Comparison of ENCODE assay signal across 1 cellular context in the genomic region with DNA sequence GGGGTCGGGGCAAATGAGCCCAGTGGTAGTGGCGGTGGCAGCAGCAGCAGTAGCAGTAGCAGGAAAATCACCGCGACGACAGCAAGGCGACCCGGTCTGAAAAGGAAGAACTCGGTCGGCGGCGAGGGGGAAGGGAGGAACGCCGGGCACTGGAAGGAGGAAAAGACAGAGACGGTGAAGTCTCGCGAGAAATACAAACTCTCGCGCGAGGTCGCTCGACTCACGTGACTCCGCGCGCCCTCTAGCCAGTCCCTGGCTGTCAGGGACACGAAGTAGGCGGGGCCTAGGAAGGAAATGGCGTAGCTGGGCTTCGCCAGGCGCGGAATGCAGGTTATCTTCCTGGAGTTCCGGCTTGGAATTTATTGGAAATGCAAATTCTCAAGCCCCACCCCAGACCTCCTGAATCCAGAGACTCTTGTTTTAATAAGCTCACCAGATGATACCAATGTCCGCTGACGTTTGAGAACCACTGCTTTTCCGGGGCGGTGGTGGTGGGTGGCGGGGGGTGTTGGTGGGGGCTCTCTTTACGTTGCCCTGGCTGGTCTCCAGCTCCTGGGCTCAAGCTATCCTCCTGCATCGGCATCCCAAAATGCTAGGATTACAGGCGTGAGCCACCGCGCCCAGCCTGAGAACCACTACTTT.
A peak's percentile ranks its signal among the peaks of the same experiment; 100 is the strongest.
TF ChIP-seq lines count a peak whose summit lies in the region.

A gene (minus strand): TSS at position 141 of the 642 bp plus-strand sequence. CDS start 1,333 bp downstream, outside the sequence.

TF ChIP-seq in HepG2, 621 proteins besides CTCF, POLR2A, EP300 and RAD21 (continued from another document and continues in another):
- TF ChIP-seq PHB2 (IDR thresholded peaks at IDR 0.05; ENCODE audit: partially characterized antibody): no peak
- TF ChIP-seq ZNF75D (CRISPR knock-in tag; IDR thresholded peaks at IDR 0.05; ENCODE audit: borderline replicate concordance): no peak
- TF ChIP-seq, protein P1, sequence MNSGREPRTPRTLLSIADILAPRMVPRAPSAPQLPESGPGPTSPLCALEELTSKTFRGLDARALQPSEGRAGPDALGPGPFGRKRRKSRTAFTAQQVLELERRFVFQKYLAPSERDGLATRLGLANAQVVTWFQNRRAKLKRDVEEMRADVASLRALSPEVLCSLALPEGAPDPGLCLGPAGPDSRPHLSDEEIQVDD (CRISPR knock-in tag; IDR thresholded peaks at IDR 0.05; ENCODE audit: borderline replicate concordance): no peak
- peak; percentile 71 for TF ChIP-seq NFYC (CRISPR knock-in tag; IDR thresholded peaks at IDR 0.05)
- TF ChIP-seq, protein P2, sequence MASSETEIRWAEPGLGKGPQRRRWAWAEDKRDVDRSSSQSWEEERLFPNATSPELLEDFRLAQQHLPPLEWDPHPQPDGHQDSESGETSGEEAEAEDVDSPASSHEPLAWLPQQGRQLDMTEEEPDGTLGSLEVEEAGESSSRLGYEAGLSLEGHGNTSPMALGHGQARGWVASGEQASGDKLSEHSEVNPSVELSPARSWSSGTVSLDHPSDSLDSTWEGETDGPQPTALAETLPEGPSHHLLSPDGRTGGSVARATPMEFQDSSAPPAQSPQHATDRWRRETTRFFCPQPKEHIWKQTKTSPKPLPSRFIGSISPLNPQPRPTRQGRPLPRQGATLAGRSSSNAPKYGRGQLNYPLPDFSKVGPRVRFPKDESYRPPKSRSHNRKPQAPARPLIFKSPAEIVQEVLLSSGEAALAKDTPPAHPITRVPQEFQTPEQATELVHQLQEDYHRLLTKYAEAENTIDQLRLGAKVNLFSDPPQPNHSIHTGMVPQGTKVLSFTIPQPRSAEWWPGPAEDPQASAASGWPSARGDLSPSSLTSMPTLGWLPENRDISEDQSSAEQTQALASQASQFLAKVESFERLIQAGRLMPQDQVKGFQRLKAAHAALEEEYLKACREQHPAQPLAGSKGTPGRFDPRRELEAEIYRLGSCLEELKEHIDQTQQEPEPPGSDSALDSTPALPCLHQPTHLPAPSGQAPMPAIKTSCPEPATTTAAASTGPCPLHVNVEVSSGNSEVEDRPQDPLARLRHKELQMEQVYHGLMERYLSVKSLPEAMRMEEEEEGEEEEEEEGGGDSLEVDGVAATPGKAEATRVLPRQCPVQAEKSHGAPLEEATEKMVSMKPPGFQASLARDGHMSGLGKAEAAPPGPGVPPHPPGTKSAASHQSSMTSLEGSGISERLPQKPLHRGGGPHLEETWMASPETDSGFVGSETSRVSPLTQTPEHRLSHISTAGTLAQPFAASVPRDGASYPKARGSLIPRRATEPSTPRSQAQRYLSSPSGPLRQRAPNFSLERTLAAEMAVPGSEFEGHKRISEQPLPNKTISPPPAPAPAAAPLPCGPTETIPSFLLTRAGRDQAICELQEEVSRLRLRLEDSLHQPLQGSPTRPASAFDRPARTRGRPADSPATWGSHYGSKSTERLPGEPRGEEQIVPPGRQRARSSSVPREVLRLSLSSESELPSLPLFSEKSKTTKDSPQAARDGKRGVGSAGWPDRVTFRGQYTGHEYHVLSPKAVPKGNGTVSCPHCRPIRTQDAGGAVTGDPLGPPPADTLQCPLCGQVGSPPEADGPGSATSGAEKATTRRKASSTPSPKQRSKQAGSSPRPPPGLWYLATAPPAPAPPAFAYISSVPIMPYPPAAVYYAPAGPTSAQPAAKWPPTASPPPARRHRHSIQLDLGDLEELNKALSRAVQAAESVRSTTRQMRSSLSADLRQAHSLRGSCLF (CRISPR knock-in tag; IDR thresholded peaks at IDR 0.05; ENCODE audit: borderline replicate concordance): no peak
- no peak for TF ChIP-seq SIX4 (CRISPR knock-in tag; IDR thresholded peaks at IDR 0.05)
- TF ChIP-seq, protein P3, sequence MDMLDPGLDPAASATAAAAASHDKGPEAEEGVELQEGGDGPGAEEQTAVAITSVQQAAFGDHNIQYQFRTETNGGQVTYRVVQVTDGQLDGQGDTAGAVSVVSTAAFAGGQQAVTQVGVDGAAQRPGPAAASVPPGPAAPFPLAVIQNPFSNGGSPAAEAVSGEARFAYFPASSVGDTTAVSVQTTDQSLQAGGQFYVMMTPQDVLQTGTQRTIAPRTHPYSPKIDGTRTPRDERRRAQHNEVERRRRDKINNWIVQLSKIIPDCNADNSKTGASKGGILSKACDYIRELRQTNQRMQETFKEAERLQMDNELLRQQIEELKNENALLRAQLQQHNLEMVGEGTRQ (IDR thresholded peaks at IDR 0.05; ENCODE audit: low read depth, low read length): peak; percentile 88
- TF ChIP-seq, protein P3 (CRISPR knock-in tag; IDR thresholded peaks at IDR 0.05; ENCODE audit: borderline replicate concordance): peak; percentile 88; the same call in 1 of the 2 replicates
- TF ChIP-seq ZNF33A (CRISPR knock-in tag; IDR thresholded peaks at IDR 0.05; ENCODE audit: borderline replicate concordance): no peak
- TF ChIP-seq STAT5B (CRISPR knock-in tag; IDR thresholded peaks at IDR 0.05): no peak
- TF ChIP-seq ATF7 (IDR thresholded peaks at IDR 0.05): no peak
- no peak for TF ChIP-seq ATF7 (CRISPR knock-in tag; IDR thresholded peaks at IDR 0.05)
- no peak for TF ChIP-seq SMARCE1 (IDR thresholded peaks at IDR 0.05; ENCODE audit: borderline replicate concordance)
- TF ChIP-seq ZNF567 (CRISPR knock-in tag; IDR thresholded peaks at IDR 0.05; ENCODE audit: borderline replicate concordance): no peak
- no peak for TF ChIP-seq ZNF292 (CRISPR knock-in tag; IDR thresholded peaks at IDR 0.05; ENCODE audit: borderline replicate concordance, low read depth)
- TF ChIP-seq, protein P4, sequence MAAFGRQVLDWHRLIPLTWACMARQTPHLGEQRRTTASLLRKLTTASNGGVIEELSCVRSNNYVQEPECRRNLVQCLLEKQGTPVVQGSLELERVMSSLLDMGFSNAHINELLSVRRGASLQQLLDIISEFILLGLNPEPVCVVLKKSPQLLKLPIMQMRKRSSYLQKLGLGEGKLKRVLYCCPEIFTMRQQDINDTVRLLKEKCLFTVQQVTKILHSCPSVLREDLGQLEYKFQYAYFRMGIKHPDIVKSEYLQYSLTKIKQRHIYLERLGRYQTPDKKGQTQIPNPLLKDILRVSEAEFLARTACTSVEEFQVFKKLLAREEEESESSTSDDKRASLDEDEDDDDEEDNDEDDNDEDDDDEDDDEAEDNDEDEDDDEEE (CRISPR knock-in tag; IDR thresholded peaks at IDR 0.05): no peak
- TF ChIP-seq, protein P5, sequence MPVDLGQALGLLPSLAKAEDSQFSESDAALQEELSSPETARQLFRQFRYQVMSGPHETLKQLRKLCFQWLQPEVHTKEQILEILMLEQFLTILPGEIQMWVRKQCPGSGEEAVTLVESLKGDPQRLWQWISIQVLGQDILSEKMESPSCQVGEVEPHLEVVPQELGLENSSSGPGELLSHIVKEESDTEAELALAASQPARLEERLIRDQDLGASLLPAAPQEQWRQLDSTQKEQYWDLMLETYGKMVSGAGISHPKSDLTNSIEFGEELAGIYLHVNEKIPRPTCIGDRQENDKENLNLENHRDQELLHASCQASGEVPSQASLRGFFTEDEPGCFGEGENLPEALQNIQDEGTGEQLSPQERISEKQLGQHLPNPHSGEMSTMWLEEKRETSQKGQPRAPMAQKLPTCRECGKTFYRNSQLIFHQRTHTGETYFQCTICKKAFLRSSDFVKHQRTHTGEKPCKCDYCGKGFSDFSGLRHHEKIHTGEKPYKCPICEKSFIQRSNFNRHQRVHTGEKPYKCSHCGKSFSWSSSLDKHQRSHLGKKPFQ (CRISPR knock-in tag; IDR thresholded peaks at IDR 0.05; ENCODE audit: insufficient replicate concordance): no peak
- TF ChIP-seq BHLHE40 (IDR thresholded peaks at IDR 0.05; ENCODE audit: low read length): peak; percentile 96
- no peak for TF ChIP-seq TGIF2 (CRISPR knock-in tag; IDR thresholded peaks at IDR 0.05)
- TF ChIP-seq IKZF4 (CRISPR knock-in tag; IDR thresholded peaks at IDR 0.05; ENCODE audit: borderline replicate concordance, low read depth, not compliant biosample characterization): no peak
- no peak for TF ChIP-seq TOE1 (CRISPR knock-in tag; IDR thresholded peaks at IDR 0.05)
- no peak for TF ChIP-seq ZNF598 (CRISPR knock-in tag; IDR thresholded peaks at IDR 0.05; ENCODE audit: borderline replicate concordance)
- peak; percentile 57; the same call in 1 of the 2 replicates for TF ChIP-seq POLR2AphosphoS2 (IDR thresholded peaks at IDR 0.05; ENCODE audit: low read depth, low read length)
- TF ChIP-seq ZNF431 (CRISPR knock-in tag; IDR thresholded peaks at IDR 0.05; ENCODE audit: borderline replicate concordance, low read depth): no peak
- TF ChIP-seq GFI1 (CRISPR knock-in tag; IDR thresholded peaks at IDR 0.05; ENCODE audit: borderline replicate concordance): no peak
- TF ChIP-seq ZNF446 (CRISPR knock-in tag; IDR thresholded peaks at IDR 0.05): no peak
- TF ChIP-seq, protein P6, sequence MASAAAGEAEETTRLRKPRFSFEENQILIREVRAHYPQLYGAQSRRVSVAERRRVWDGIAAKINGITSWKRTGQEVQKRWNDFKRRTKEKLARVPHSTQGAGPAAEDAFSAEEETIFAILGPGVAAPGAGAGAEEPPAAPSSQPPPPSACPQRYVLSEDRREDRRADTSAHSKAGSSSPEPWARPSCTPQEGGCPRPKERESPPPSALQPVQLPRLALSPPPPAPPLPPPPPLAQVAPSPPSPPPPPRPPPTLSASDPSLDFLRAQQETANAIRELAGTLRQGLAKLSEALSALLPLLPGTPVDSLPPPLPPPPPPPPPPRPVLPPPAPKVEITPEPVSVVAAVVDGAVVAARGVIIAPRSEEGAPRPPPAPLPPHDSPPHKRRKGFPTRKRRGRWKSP (CRISPR knock-in tag; IDR thresholded peaks at IDR 0.05): no peak; the same call in 1 of the 2 replicates
- TF ChIP-seq, protein P7, sequence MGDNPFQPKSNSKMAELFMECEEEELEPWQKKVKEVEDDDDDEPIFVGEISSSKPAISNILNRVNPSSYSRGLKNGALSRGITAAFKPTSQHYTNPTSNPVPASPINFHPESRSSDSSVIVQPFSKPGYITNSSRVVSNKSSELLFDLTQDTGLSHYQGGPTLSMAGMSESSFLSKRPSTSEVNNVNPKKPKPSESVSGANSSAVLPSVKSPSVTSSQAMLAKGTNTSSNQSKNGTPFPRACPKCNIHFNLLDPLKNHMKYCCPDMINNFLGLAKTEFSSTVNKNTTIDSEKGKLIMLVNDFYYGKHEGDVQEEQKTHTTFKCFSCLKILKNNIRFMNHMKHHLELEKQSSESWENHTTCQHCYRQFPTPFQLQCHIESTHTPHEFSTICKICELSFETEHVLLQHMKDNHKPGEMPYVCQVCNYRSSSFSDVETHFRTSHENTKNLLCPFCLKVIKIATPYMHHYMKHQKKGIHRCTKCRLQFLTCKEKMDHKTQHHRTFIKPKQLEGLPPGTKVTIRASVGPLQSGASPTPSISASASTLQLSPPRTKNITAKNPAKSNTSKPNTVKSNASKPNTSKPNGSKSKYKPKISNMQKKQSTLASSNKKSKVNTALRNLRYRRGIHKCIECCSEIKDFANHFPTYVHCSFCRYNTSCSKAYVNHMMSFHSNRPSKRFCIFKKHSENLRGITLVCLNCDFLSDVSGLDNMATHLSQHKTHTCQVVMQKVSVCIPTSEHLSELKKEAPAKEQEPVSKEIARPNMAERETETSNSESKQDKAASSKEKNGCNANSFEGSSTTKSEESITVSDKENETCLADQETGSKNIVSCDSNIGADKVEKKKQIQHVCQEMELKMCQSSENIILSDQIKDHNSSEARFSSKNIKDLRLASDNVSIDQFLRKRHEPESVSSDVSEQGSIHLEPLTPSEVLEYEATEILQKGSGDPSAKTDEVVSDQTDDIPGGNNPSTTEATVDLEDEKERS (CRISPR knock-in tag; IDR thresholded peaks at IDR 0.05): no peak
- no peak for TF ChIP-seq ZNF841 (CRISPR knock-in tag; IDR thresholded peaks at IDR 0.05; ENCODE audit: borderline replicate concordance)
- TF ChIP-seq, protein P8, sequence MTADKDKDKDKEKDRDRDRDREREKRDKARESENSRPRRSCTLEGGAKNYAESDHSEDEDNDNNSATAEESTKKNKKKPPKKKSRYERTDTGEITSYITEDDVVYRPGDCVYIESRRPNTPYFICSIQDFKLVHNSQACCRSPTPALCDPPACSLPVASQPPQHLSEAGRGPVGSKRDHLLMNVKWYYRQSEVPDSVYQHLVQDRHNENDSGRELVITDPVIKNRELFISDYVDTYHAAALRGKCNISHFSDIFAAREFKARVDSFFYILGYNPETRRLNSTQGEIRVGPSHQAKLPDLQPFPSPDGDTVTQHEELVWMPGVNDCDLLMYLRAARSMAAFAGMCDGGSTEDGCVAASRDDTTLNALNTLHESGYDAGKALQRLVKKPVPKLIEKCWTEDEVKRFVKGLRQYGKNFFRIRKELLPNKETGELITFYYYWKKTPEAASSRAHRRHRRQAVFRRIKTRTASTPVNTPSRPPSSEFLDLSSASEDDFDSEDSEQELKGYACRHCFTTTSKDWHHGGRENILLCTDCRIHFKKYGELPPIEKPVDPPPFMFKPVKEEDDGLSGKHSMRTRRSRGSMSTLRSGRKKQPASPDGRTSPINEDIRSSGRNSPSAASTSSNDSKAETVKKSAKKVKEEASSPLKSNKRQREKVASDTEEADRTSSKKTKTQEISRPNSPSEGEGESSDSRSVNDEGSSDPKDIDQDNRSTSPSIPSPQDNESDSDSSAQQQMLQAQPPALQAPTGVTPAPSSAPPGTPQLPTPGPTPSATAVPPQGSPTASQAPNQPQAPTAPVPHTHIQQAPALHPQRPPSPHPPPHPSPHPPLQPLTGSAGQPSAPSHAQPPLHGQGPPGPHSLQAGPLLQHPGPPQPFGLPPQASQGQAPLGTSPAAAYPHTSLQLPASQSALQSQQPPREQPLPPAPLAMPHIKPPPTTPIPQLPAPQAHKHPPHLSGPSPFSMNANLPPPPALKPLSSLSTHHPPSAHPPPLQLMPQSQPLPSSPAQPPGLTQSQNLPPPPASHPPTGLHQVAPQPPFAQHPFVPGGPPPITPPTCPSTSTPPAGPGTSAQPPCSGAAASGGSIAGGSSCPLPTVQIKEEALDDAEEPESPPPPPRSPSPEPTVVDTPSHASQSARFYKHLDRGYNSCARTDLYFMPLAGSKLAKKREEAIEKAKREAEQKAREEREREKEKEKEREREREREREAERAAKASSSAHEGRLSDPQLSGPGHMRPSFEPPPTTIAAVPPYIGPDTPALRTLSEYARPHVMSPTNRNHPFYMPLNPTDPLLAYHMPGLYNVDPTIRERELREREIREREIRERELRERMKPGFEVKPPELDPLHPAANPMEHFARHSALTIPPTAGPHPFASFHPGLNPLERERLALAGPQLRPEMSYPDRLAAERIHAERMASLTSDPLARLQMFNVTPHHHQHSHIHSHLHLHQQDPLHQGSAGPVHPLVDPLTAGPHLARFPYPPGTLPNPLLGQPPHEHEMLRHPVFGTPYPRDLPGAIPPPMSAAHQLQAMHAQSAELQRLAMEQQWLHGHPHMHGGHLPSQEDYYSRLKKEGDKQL (CRISPR knock-in tag; IDR thresholded peaks at IDR 0.05; ENCODE audit: low read depth): no peak
- no peak; the same call in 1 of the 2 replicates for TF ChIP-seq MAZ (IDR thresholded peaks at IDR 0.05; ENCODE audit: borderline replicate concordance, low read depth, low read length)
- no peak for TF ChIP-seq MAZ (CRISPR knock-in tag; IDR thresholded peaks at IDR 0.05; ENCODE audit: low read depth)
- no peak for TF ChIP-seq SNRNP70 (IDR thresholded peaks at IDR 0.05; ENCODE audit: low read depth, low read length)
